20 cellular contexts compared by ENCODE assay signal in genomic region chr1:228538831-228539230, GRCh38. TPM values are rescaled to one million over a fixed set of nuclear protein-coding genes. Genes with fewer than 3 reads are reported as not detected.
A peak's percentile ranks its signal among the peaks of the same experiment; 100 is the strongest.
DNase-seq lines count a peak whose midpoint lies in the region; ATAC-seq and TF ChIP-seq lines count a peak whose summit lies in the region.
"Had no signal": no experiment of that assay in that cellular context is flagged by ENCODE, and none has a peak within 500 bp of the region (broad histone marks: within the 10 kb centered on the region; RNA-seq: fewer than 3 reads in every experiment).

No MANE protein-coding gene starts in this region.

- no peaks in the 10 kb centered on the region for H3K9me3 ChIP-seq in upper lobe of right lung
- H3K9me3 ChIP-seq: A549 had no signal

- ATAC-seq in upper lobe of right lung, result no peak
- ATAC-seq: A549; CD8-positive, alpha-beta T cell; GM12878 had no signal

- no peak overlapping the region for H3K27ac ChIP-seq in upper lobe of right lung
- H3K27ac ChIP-seq: A549 had no signal

- H3K4me3 Mint-ChIP-seq in CD14-positive monocyte, result no peak overlapping the region
- H3K4me3 Mint-ChIP-seq: CD4-positive, CD25-positive, alpha-beta regulatory T cell; CD8-positive, alpha-beta T cell had no signal

- TF ChIP-seq CTCF in CD14-positive monocyte (IDR thresholded peaks at IDR 0.05), result no peak
- TF ChIP-seq CTCF in upper lobe of right lung (IDR thresholded peaks at IDR 0.05), result no peak

- intact Hi-C loops in CD14-positive monocyte (cut with micrococcal nuclease), result no loop called here
- intact Hi-C loops in posterior vena cava (cut with DNase I), result no loop called here
- intact Hi-C loops in upper lobe of right lung (cut with DNase I), result no loop called here

- no peaks in the 10 kb centered on the region for H3K36me3 ChIP-seq in upper lobe of right lung

- no peaks in the 10 kb centered on the region for H3K4me1 ChIP-seq in upper lobe of right lung
- H3K4me1 ChIP-seq: A549 had no signal

- H3K4me1 Mint-ChIP-seq in CD14-positive monocyte, result no peaks in the 10 kb centered on the region
- H3K4me1 Mint-ChIP-seq: CD4-positive, CD25-positive, alpha-beta regulatory T cell had no signal

- H3K9me3 Mint-ChIP-seq in CD14-positive monocyte, result peaks cover 20 to 53% (median 37%) of the 10 kb centered on the region in 7 donors

- H3K27me3 Mint-ChIP-seq in CD14-positive monocyte (ENCODE audit: low read depth in 3 of 3), result peaks cover 0 to 7% (median 6%) of the 10 kb centered on the region in 3 donors

- H3K4me3 ChIP-seq in upper lobe of right lung, result no peak overlapping the region
- H3K4me3 ChIP-seq: A549, GM12878 had no signal

- H3K27me3 ChIP-seq in upper lobe of right lung, result no peaks in the 10 kb centered on the region

- no peaks in the 10 kb centered on the region for H3K36me3 Mint-ChIP-seq in CD14-positive monocyte
- H3K36me3 Mint-ChIP-seq: CD8-positive, alpha-beta T cell had no signal

- DNase-seq in CD14-positive monocyte (ENCODE audit: low spot score) (peak; percentile 17), mesenteric fat pad (ENCODE audit: low spot score) (peak; percentile 18), posterior vena cava (ENCODE audit: low spot score) (peak; percentile 28), upper lobe of right lung (peak; percentile 0), kidney glomerular epithelial cell (lab: John Stamatoyannopoulos, UW) (no peak), hippocampal formation (lab: John Stamatoyannopoulos, UW) (no peak), AG20443 (ENCODE audit: low spot score) (no peak)
- DNase-seq: 8988T; ACHN; C1 segment of cervical spinal cord; CD4-positive, CD25-positive, alpha-beta regulatory T cell; CD8-positive, alpha-beta T cell; DMS 273 treated with DMSO at 0.1 percent for 48 hours; DMS79; EL; GDM1; H7; HCEC 1CT had no signal

- no peak overlapping the region for H3K27ac Mint-ChIP-seq in CD14-positive monocyte
- H3K27ac Mint-ChIP-seq: CD4-positive, CD25-positive, alpha-beta regulatory T cell; CD8-positive, alpha-beta T cell had no signal

RNA-seq across cellular contexts. Expression of gene RNF187, which starts 51.6 kb away (rescaled TPM):
- polyA plus RNA-seq in CD14-positive monocyte, result 10 to 100 TPM in 1 of 2 donors, 1 to 10 TPM in 1; 5.9 to 27.6 TPM
- total RNA-seq in mesenteric fat pad (82.4 TPM), posterior vena cava (10 to 100 TPM; 61.6 to 64.3 TPM), upper lobe of right lung (88.8 TPM)

Comparison
In these comparisons a context has a peak if more than half of its experiments do, and no peak if none do; other contexts are left out.
1. DNase-seq: peak in CD14-positive monocyte (single experiment), mesenteric fat pad (single experiment), posterior vena cava (single experiment) and upper lobe of right lung (single experiment); none in kidney glomerular epithelial cell (single experiment), hippocampal formation (0 of 2) and AG20443 (single experiment).